ENCODE assay signal across 1 cellular context in the genomic region with DNA sequence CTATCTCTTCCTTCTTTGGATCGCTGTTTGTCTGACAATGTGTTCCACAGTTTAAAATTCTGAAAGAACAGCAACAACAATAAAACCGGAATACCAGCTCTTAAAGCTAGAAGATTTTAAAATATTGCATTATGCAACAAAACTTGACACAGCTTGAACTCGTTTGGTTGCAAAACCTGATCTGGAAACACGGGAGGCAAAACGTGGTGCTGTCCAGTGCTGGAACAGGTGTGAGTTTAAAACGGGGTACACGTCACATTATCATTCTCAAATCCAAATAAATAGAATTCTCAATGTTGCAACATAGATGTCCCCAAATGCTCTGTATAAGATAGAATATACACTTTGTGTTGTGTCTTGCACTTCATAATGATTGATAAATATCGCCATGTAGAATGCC.
TF ChIP-seq lines count a peak whose summit lies in the region.

No MANE protein-coding gene starts in this region.

TF ChIP-seq in SK-N-SH treated with all-trans-retinoic acid at 6 μM for 48 hours, 23 proteins besides CTCF, POLR2A, EP300 and RAD21 (continued from another document):
- TF ChIP-seq, protein P1, sequence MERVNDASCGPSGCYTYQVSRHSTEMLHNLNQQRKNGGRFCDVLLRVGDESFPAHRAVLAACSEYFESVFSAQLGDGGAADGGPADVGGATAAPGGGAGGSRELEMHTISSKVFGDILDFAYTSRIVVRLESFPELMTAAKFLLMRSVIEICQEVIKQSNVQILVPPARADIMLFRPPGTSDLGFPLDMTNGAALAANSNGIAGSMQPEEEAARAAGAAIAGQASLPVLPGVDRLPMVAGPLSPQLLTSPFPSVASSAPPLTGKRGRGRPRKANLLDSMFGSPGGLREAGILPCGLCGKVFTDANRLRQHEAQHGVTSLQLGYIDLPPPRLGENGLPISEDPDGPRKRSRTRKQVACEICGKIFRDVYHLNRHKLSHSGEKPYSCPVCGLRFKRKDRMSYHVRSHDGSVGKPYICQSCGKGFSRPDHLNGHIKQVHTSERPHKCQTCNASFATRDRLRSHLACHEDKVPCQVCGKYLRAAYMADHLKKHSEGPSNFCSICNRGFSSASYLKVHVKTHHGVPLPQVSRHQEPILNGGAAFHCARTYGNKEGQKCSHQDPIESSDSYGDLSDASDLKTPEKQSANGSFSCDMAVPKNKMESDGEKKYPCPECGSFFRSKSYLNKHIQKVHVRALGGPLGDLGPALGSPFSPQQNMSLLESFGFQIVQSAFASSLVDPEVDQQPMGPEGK (CRISPR knock-in tag; IDR thresholded peaks at IDR 0.05; ENCODE audit: borderline replicate concordance) = no peak
- TF ChIP-seq TOX (CRISPR knock-in tag; IDR thresholded peaks at IDR 0.05; ENCODE audit: borderline replicate concordance) (no peak), BACH2 (CRISPR knock-in tag; IDR thresholded peaks at IDR 0.05; ENCODE audit: borderline replicate concordance) (no peak), ZFP3 (CRISPR knock-in tag; IDR thresholded peaks at IDR 0.05) (no peak)
